In the genomic region with DNA sequence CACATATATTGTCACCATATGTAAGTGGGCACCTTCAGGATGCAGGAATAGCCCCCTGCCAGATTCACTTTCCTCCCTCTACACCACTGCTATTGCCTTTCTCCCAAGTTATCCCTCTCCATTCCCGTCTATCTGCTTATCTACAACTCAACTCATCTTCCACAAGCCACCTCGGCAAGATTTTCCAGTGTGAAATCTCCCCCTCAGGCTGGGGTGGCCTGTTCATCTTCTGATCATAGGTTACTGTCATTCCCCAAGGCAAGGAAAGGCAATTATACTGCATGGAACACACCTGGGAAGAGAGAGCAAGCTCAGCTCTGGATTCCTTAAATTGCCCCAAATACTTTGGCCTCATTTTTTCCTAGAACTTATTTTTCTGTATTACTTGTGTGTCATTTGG, we compare ENCODE assay signal across 28 cellular contexts.
"Had no signal": no experiment of that assay in that cellular context is flagged by ENCODE, and none has a peak within 500 bp of the region (broad histone marks: within the 10 kb centered on the region; RNA-seq: fewer than 3 reads in every experiment).

No MANE protein-coding gene starts in this region.

- H3K9me3 Mint-ChIP-seq: activated CD4-positive, alpha-beta memory T cell treated with anti-CD3 and anti-CD28 coated beads, Interleukin-2, amount 10 ng/mL, durations not matched to agents 7 days and 5 days; activated CD4-positive, alpha-beta T cell treated with anti-CD3 and anti-CD28 coated beads, Interleukin-2, amount 10 ng/mL, durations not matched to agents 7 days and 5 days; activated T-cell treated with anti-CD3 and anti-CD28 coated beads, Interleukin-2, amount 50 U/mL, for 72 hours; central memory CD8-positive, alpha-beta T cell; effector memory CD8-positive, alpha-beta T cell had no signal

- H3K9me3 ChIP-seq: esophagus squamous epithelium, gastroesophageal sphincter had no signal

- H3K27me3 ChIP-seq: brain microvascular endothelial cell, esophagus squamous epithelium, gastroesophageal sphincter had no signal

- H3K4me3 ChIP-seq: esophagus squamous epithelium, gastroesophageal sphincter had no signal

- H3K27ac ChIP-seq: brain microvascular endothelial cell, epithelial cell of prostate, esophagus squamous epithelium, gastroesophageal sphincter, VCaP had no signal

- H3K36me3 ChIP-seq: brain microvascular endothelial cell, esophagus squamous epithelium, gastroesophageal sphincter had no signal

- H3K4me3 Mint-ChIP-seq: activated CD4-positive, alpha-beta memory T cell treated with anti-CD3 and anti-CD28 coated beads, Interleukin-2, amount 10 ng/mL, durations not matched to agents 7 days and 5 days; activated CD4-positive, alpha-beta T cell treated with anti-CD3 and anti-CD28 coated beads, Interleukin-2, amount 10 ng/mL, durations not matched to agents 7 days and 5 days; activated naive CD8-positive, alpha-beta T cell; activated T-cell treated with anti-CD3 and anti-CD28 coated beads, Interleukin-2, amount 50 U/mL, for 24 hours; activated T-cell treated with anti-CD3 and anti-CD28 coated beads, Interleukin-2, amount 50 U/mL, for 72 hours; central memory CD8-positive, alpha-beta T cell; effector memory CD8-positive, alpha-beta T cell; WTC11 had no signal

- H3K36me3 Mint-ChIP-seq: activated naive CD8-positive, alpha-beta T cell had no signal

- H3K27me3 Mint-ChIP-seq: activated CD4-positive, alpha-beta T cell treated with anti-CD3 and anti-CD28 coated beads, Interleukin-2, amount 10 ng/mL, durations not matched to agents 7 days and 5 days; activated naive CD8-positive, alpha-beta T cell; activated T-cell treated with anti-CD3 and anti-CD28 coated beads, Interleukin-2, amount 50 U/mL, for 24 hours had no signal

- ATAC-seq: activated T-cell treated with anti-CD3 and anti-CD28 coated beads, Interleukin-2, amount 50 U/mL, for 72 hours; effector memory CD8-positive, alpha-beta T cell; gastroesophageal sphincter; WTC11 had no signal

- H3K4me1 Mint-ChIP-seq: activated CD4-positive, alpha-beta memory T cell treated with anti-CD3 and anti-CD28 coated beads, Interleukin-2, amount 10 ng/mL, durations not matched to agents 7 days and 5 days; activated CD4-positive, alpha-beta T cell treated with anti-CD3 and anti-CD28 coated beads, Interleukin-2, amount 10 ng/mL, durations not matched to agents 7 days and 5 days; central memory CD8-positive, alpha-beta T cell had no signal

- DNase-seq: activated CD4-positive, alpha-beta memory T cell treated with anti-CD3 and anti-CD28 coated beads, Interleukin-2, amount 10 ng/mL, durations not matched to agents 7 days and 5 days; activated CD4-positive, alpha-beta T cell treated with anti-CD3 and anti-CD28 coated beads for 1 hour; activated CD4-positive, alpha-beta T cell treated with anti-CD3 and anti-CD28 coated beads for 4 hours; activated CD4-positive, alpha-beta T cell treated with anti-CD3 and anti-CD28 coated beads, Interleukin-2, amount 10 ng/mL, durations not matched to agents 7 days and 5 days; activated CD4-positive, alpha-beta T cell treated with anti-CD3 and anti-CD28 coated beads, Interleukin-2, amount 50 U/mL, for 4 hours; activated effector memory CD4-positive, alpha-beta T cell treated with Interleukin-2 at 50 U/mL for 16 hours; activated gamma-delta T cell treated with Interleukin-2 at 50 U/mL for 16 hours; activated naive CD4-positive, alpha-beta T cell treated with anti-CD3 and anti-CD28 coated beads, Interleukin-2, amount 50 U/mL, for 16 hours; activated naive CD4-positive, alpha-beta T cell treated with Interleukin-2 at 50 U/mL for 16 hours; activated T-cell treated with anti-CD3 and anti-CD28 coated beads for 4 hours; activated T-cell treated with anti-CD3 and anti-CD28 coated beads, Interleukin-2, amount 50 U/mL, for 24 hours; activated T-cell treated with anti-CD3 and anti-CD28 coated beads, Interleukin-2, amount 50 U/mL, for 72 hours; amniotic stem cell; anterior cingulate cortex; brain microvascular endothelial cell; cortex of kidney; dermis blood vessel endothelial cell; effector CD4-positive, alpha-beta T cell; effector memory CD8-positive, alpha-beta T cell; esophagus squamous epithelium; foreskin melanocyte; T-helper 2 cell had no signal

- H3K27ac Mint-ChIP-seq: activated CD4-positive, alpha-beta memory T cell treated with anti-CD3 and anti-CD28 coated beads, Interleukin-2, amount 10 ng/mL, durations not matched to agents 7 days and 5 days; activated CD4-positive, alpha-beta T cell treated with anti-CD3 and anti-CD28 coated beads, Interleukin-2, amount 10 ng/mL, durations not matched to agents 7 days and 5 days; activated naive CD8-positive, alpha-beta T cell; activated T-cell treated with anti-CD3 and anti-CD28 coated beads, Interleukin-2, amount 50 U/mL, for 24 hours; activated T-cell treated with anti-CD3 and anti-CD28 coated beads, Interleukin-2, amount 50 U/mL, for 72 hours; effector memory CD8-positive, alpha-beta T cell; WTC11 had no signal
